ENCODE assay signal across 23 cellular contexts in the genomic region with DNA sequence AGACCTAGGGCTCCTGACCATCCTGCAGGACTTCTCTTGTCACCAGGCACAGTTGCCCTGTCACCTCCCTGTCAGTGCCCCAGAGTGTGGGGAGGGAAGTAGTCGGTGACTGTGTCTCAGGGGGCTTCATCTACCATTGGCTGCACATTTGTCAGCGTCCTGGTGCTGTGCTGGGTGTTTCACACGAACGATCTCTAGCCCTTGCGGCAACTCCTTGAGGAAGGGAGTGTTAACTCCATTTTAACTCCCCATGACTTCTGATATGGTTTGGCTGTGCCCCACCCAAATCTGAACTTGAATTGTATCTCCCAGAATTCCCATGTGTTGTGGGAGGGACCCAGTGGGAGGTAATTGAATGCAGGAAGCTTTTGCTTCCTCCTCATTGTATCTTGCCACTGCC. TPM values are rescaled to one million over a fixed set of nuclear protein-coding genes. Genes with fewer than 3 reads are reported as not detected.
A peak's percentile ranks its signal among the peaks of the same experiment; 100 is the strongest.
DNase-seq lines count a peak whose midpoint lies in the region; ATAC-seq, FAIRE-seq and TF ChIP-seq lines count a peak whose summit lies in the region.
"Had no signal": no experiment of that assay in that cellular context is flagged by ENCODE, and none has a peak within 500 bp of the region (broad histone marks: within the 10 kb centered on the region; RNA-seq: fewer than 3 reads in every experiment).

No MANE protein-coding gene starts in this region.

- H3K27me3 ChIP-seq in right lobe of liver: no peaks in the 10 kb centered on the region
- no peaks in the 10 kb centered on the region for H3K27me3 ChIP-seq in HepG2 (ENCODE audit: control insufficient read depth in 1 of 2, insufficient read depth in 2 of 2, low read length in 2 of 2)
- no peaks in the 10 kb centered on the region for H3K27me3 ChIP-seq in endodermal cell (ENCODE audit: control insufficient read depth, insufficient read depth, low read length, poor library complexity, severe bottlenecking)
- H3K27me3 ChIP-seq in trophoblast cell (ENCODE audit: insufficient read depth, low read length): no peaks in the 10 kb centered on the region
- H3K27me3 ChIP-seq in osteoblast (ENCODE audit: insufficient read depth, low read length): no peaks in the 10 kb centered on the region
- H3K27me3 ChIP-seq: esophagus muscularis mucosa, gastrocnemius medialis, SJSA1 had no signal

- no peak overlapping the region for H2AK5ac ChIP-seq in trophoblast cell (ENCODE audit: low read length)

- H3K18ac ChIP-seq in trophoblast cell (ENCODE audit: low read length): no peak overlapping the region

- H2BK120ac ChIP-seq in trophoblast cell (ENCODE audit: insufficient read depth, low read length, poor library complexity): no peak overlapping the region

- no peaks in the 10 kb centered on the region for H3K27me3 Mint-ChIP-seq in endodermal cell (ENCODE audit: insufficient read depth)

- no peak overlapping the region for H3K23ac ChIP-seq in trophoblast cell (ENCODE audit: low read length)

- peaks cover 33% of the 10 kb centered on the region for H3K9me3 Mint-ChIP-seq in endodermal cell
- H3K9me3 Mint-ChIP-seq: T-helper 1 cell treated with Interleukin-12 subunit alpha and Interleukin-12 subunit beta and Interleukin-4 antibody, amounts not matched to agents 30 μg/mL and 1 μg/mL, for 36 hours had no signal

- intact Hi-C loops in right lobe of liver (cut with DNase I): no loop called here
- intact Hi-C loops in HepG2 (cut with micrococcal nuclease; ENCODE audit: unreplicated experiment): no loop called here

- H3K4me1 Mint-ChIP-seq in endodermal cell: peaks cover 93% of the 10 kb centered on the region
- H3K4me1 Mint-ChIP-seq: activated CD4-positive, alpha-beta T cell treated with anti-CD3 and anti-CD28 coated beads, Interleukin-2, amount 10 ng/mL, durations not matched to agents 7 days and 5 days had no signal

- in situ Hi-C loops in HepG2 (cut with HindIII; ENCODE audit: extremely low pct_ligation_motif_present, low pct_unique_long_range_greater_than_20kb): loop anchor here (10.0 kb wide), 1 partner anchor 45 kb away; no protein-coding TSS in a partner anchor

- H3K4me3 ChIP-seq in right lobe of liver (no peak overlapping the region), HepG2 (replicated peaks in 1 of 3; ENCODE audit: insufficient read depth in 1 of 3, low read depth in 2 of 3, low read length in 3 of 3) (no peak overlapping the region), endodermal cell (ENCODE audit: low read length) (peak overlapping the region; percentile 38), trophoblast cell (ENCODE audit: low read depth, low read length) (no peak overlapping the region), osteoblast (ENCODE audit: insufficient read depth, low read length) (no peak overlapping the region)
- H3K4me3 ChIP-seq: esophagus muscularis mucosa, gastrocnemius medialis, GM23338, SJSA1, thoracic aorta had no signal

- TF ChIP-seq CTCF in right lobe of liver (IDR thresholded peaks at IDR 0.05): no peak
- no peak for TF ChIP-seq CTCF in HepG2 (CRISPR knock-in tag; IDR thresholded peaks at IDR 0.05)
- TF ChIP-seq CTCF in endodermal cell (conservative IDR thresholded peaks at IDR 0.05): no peak
- TF ChIP-seq CTCF in osteoblast (IDR thresholded peaks at IDR 0.05; ENCODE audit: extremely low read depth, low read depth, low read length): no peak

- no peak overlapping the region for H4K12ac ChIP-seq in trophoblast cell (ENCODE audit: low read depth, low read length)

- peaks cover 69% of the 10 kb centered on the region for H3K36me3 Mint-ChIP-seq in endodermal cell (ENCODE audit: low read depth)

- H3K9me3 ChIP-seq in right lobe of liver: no peaks in the 10 kb centered on the region
- H3K9me3 ChIP-seq in HepG2 (ENCODE audit: low read length): no peaks in the 10 kb centered on the region
- peaks cover 41% of the 10 kb centered on the region for H3K9me3 ChIP-seq in endodermal cell (ENCODE audit: control insufficient read depth, low read length)
- H3K9me3 ChIP-seq in trophoblast cell (ENCODE audit: insufficient read depth, low read depth, low read length): peaks cover 6% of the 10 kb centered on the region
- H3K9me3 ChIP-seq in osteoblast (ENCODE audit: low read depth, low read length): no peaks in the 10 kb centered on the region
- H3K9me3 ChIP-seq: esophagus muscularis mucosa, gastrocnemius medialis, SJSA1, thoracic aorta had no signal

- peaks cover 16% of the 10 kb centered on the region for H3K79me1 ChIP-seq in trophoblast cell (ENCODE audit: low read length)

- H3K4ac ChIP-seq in trophoblast cell (ENCODE audit: low read depth, low read length): peak overlapping the region; percentile 51

- POLR2A ChIA-PET in HepG2 (lab: Yijun Ruan, JAX): interaction anchor here (0.9 to 4.7 kb wide), 2 partner anchors 12 to 20 kb away, joined by 3 to 39 read pairs; no protein-coding TSS in a partner anchor

- H2AFZ ChIP-seq in HepG2 (ENCODE audit: low read length) (no peak overlapping the region), trophoblast cell (ENCODE audit: insufficient read depth, low read length, poor library complexity) (no peak overlapping the region), osteoblast (ENCODE audit: low read length) (no peak overlapping the region)
- H2AFZ ChIP-seq: GM23338 had no signal

- H3K9ac ChIP-seq in HepG2 (ENCODE audit: insufficient read depth, low read depth, low read length): no peak overlapping the region
- H3K9ac ChIP-seq in endodermal cell (ENCODE audit: extremely low read depth, low read length, poor library complexity, severe bottlenecking): no peak overlapping the region
- H3K9ac ChIP-seq in trophoblast cell (ENCODE audit: low read length): no peak overlapping the region

- DNase-seq in right lobe of liver: peak in 2 of 3 donors; percentile 3 to 47
- no peak for DNase-seq in HepG2 (ENCODE audit: low spot score)
- DNase-seq in endodermal cell: peak; percentile 29
- DNase-seq in trophoblast cell: no peak
- no peak for DNase-seq in stimulated activated naive CD4-positive, alpha-beta T cell (lab: John Stamatoyannopoulos, UW)
- no peak for DNase-seq in osteoblast (ENCODE audit: insufficient read length, low spot score, missing footprints)
- DNase-seq: activated CD4-positive, alpha-beta T cell treated with anti-CD3 and anti-CD28 coated beads, Interleukin-2, amount 10 ng/mL, durations not matched to agents 7 days and 5 days; C1 segment of cervical spinal cord; Calu3; effector CD8-positive, alpha-beta T cell; EL; naive B cell; NCI-H1092 treated with DMSO at 0.1 percent for 48 hours; NCI-H2029; PC-3 had no signal

- peak overlapping the region; percentile 73 for H3K27ac Mint-ChIP-seq in endodermal cell
- H3K27ac Mint-ChIP-seq: activated CD4-positive, alpha-beta T cell treated with anti-CD3 and anti-CD28 coated beads, Interleukin-2, amount 10 ng/mL, durations not matched to agents 7 days and 5 days; GM23338; T-helper 1 cell treated with Interleukin-12 subunit alpha and Interleukin-12 subunit beta and Interleukin-4 antibody, amounts not matched to agents 30 μg/mL and 1 μg/mL, for 36 hours had no signal

- BruUV-seq in HepG2 (replicated peaks; lab: Mats Ljungman, UMichigan): no TSS peak

- no peak overlapping the region for H2BK12ac ChIP-seq in trophoblast cell (ENCODE audit: low read length)

- TF ChIP-seq EP300 in HepG2 (IDR thresholded peaks at IDR 0.05; ENCODE audit: low read depth in 2 of 2, low read length in 2 of 2): no peak
- no peak for TF ChIP-seq EP300 in HepG2 (CRISPR knock-in tag; IDR thresholded peaks at IDR 0.05; ENCODE audit: borderline replicate concordance)

- FAIRE-seq in HepG2 (lab: Jason Lieb, UNC): no peak

- H4K8ac ChIP-seq in trophoblast cell (ENCODE audit: low read depth, low read length): no peak overlapping the region

- no peak overlapping the region for H4K91ac ChIP-seq in trophoblast cell (ENCODE audit: low read depth, low read length)

- CTCF ChIA-PET in HepG2 (lab: Yijun Ruan, JAX; ENCODE audit: low intra/inter-chr PET ratio, low total read pairs): no interaction called here

- peak overlapping the region; percentile 5 for H3K4me3 Mint-ChIP-seq in endodermal cell
- H3K4me3 Mint-ChIP-seq: activated CD4-positive, alpha-beta T cell treated with anti-CD3 and anti-CD28 coated beads, Interleukin-2, amount 10 ng/mL, durations not matched to agents 7 days and 5 days; GM23338; T-helper 1 cell treated with Interleukin-12 subunit alpha and Interleukin-12 subunit beta and Interleukin-4 antibody, amounts not matched to agents 30 μg/mL and 1 μg/mL, for 36 hours had no signal

- peaks cover 0 to 99% (median 11%) of the 10 kb centered on the region in 4 donors for H3K36me3 ChIP-seq in right lobe of liver
- H3K36me3 ChIP-seq in HepG2 (replicated peaks in 1 of 2; ENCODE audit: control insufficient read depth in 1 of 2, insufficient read depth in 2 of 2, low read length in 2 of 2): no peaks in the 10 kb centered on the region; a peak in 3 of 5 replicates
- H3K36me3 ChIP-seq in endodermal cell (ENCODE audit: control insufficient read depth, insufficient read depth, low read length): peaks cover 82% of the 10 kb centered on the region
- H3K36me3 ChIP-seq in trophoblast cell (ENCODE audit: control insufficient read depth in 1 of 2, insufficient read depth in 2 of 2, low read length in 2 of 2): peaks cover 6 to 7% of the 10 kb centered on the region in 2 experiments
- peaks cover under 1% of the 10 kb centered on the region for H3K36me3 ChIP-seq in osteoblast (ENCODE audit: insufficient read depth, low read length)
- H3K36me3 ChIP-seq: gastrocnemius medialis, SJSA1, thoracic aorta had no signal

- peaks cover 56% of the 10 kb centered on the region for H4K20me1 ChIP-seq in HepG2 (ENCODE audit: insufficient read depth, low read length)
- H4K20me1 ChIP-seq in osteoblast (ENCODE audit: insufficient read depth, low read length): peaks cover 88% of the 10 kb centered on the region

- peaks cover 94% of the 10 kb centered on the region for H3K79me2 ChIP-seq in HepG2 (ENCODE audit: insufficient read depth, low read length)
- H3K79me2 ChIP-seq in trophoblast cell (ENCODE audit: control insufficient read depth, insufficient read depth, low read length, poor library complexity): peaks cover 29% of the 10 kb centered on the region
- H3K79me2 ChIP-seq in osteoblast (ENCODE audit: insufficient read depth, low read length): peaks cover 96% of the 10 kb centered on the region

- H2BK5ac ChIP-seq in trophoblast cell (ENCODE audit: low read depth, low read length, poor library complexity): no peak overlapping the region

- H3K14ac ChIP-seq in trophoblast cell (ENCODE audit: low read length): no peak overlapping the region

- no peak for TF ChIP-seq POLR2A in right lobe of liver (IDR thresholded peaks at IDR 0.05)
- no peak for TF ChIP-seq POLR2A in HepG2 (IDR thresholded peaks at IDR 0.05; ENCODE audit: insufficient read depth in 1 of 2, low read depth in 2 of 2, low read length in 2 of 2)

- 76% methylated on average over 3 of the region's 5 CpGs for WGBS in right lobe of liver (ENCODE audit: insufficient coverage, low coverage, low lambda C conversion rate, missing lambda C conversion rate)
- WGBS in HepG2 (ENCODE audit: low lambda C conversion rate): 89% methylated on average over 5 of the region's 5 CpGs
- WGBS in endodermal cell (ENCODE audit: insufficient coverage in 1 of 2, insufficient read length in 1 of 2), 2 experiments: 80 to 99% methylated on average over 2 to 5 of the region's 5 CpGs
- no CpG with 5 or more reads among the region's 5 CpGs for WGBS in trophoblast cell (ENCODE audit: extremely low coverage, insufficient coverage, insufficient read length)

- no peak for TF ChIP-seq RAD21 in HepG2 (CRISPR knock-in tag; IDR thresholded peaks at IDR 0.05)

- ATAC-seq in right lobe of liver: no peak
- ATAC-seq in HepG2: no peak
- no peak for ATAC-seq in HG03280 (IDR thresholded peaks at IDR 0.05; ENCODE audit: unreplicated experiment)
- no peak for ATAC-seq in GM18907 (IDR thresholded peaks at IDR 0.05; ENCODE audit: unreplicated experiment)
- ATAC-seq: gastrocnemius medialis, GM23338, PC-3 had no signal

- H3K27ac ChIP-seq in right lobe of liver: peak overlapping the region in 1 of 3 donors; percentile 100
- no peak overlapping the region for H3K27ac ChIP-seq in HepG2 (ENCODE audit: extremely low read length, insufficient read depth, low read length)
- H3K27ac ChIP-seq in endodermal cell (ENCODE audit: low read depth, low read length): no peak overlapping the region
- no peak overlapping the region for H3K27ac ChIP-seq in trophoblast cell (ENCODE audit: low read depth, low read length)
- H3K27ac ChIP-seq in osteoblast (ENCODE audit: low read depth, low read length): no peak overlapping the region
- H3K27ac ChIP-seq: esophagus muscularis mucosa, gastrocnemius medialis, SJSA1, thoracic aorta had no signal

- no peak overlapping the region for H3K4me2 ChIP-seq in HepG2 (ENCODE audit: low read depth, low read length)
- H3K4me2 ChIP-seq in trophoblast cell (ENCODE audit: low read length): no peak overlapping the region
- no peak overlapping the region for H3K4me2 ChIP-seq in osteoblast (ENCODE audit: insufficient read depth, low read length)
- H3K4me2 ChIP-seq: GM23338 had no signal

- H3K4me1 ChIP-seq in right lobe of liver (peaks cover 0 to 66% (median 31%) of the 10 kb centered on the region in 4 donors), HepG2 (ENCODE audit: insufficient read depth, low read length) (peaks cover 100% of the 10 kb centered on the region), endodermal cell (ENCODE audit: control insufficient read depth, insufficient read depth, low read length) (peaks cover 60% of the 10 kb centered on the region), trophoblast cell (ENCODE audit: control insufficient read depth in 1 of 2, insufficient read depth in 2 of 2, low read length in 2 of 2) (peaks cover 39 to 54% of the 10 kb centered on the region in 2 experiments), osteoblast (ENCODE audit: insufficient read depth, low read length) (peaks cover 38% of the 10 kb centered on the region)

RNA-seq across cellular contexts. Expression of a gene that starts 7.1 kb away (rescaled TPM):
- total RNA-seq in right lobe of liver (1,000 to 10,000 TPM in 1 of 6 experiments, 100 to 1,000 TPM in 4, 10 to 100 TPM in 1; 66.1 to 1,026 (median 278) TPM), HepG2 (2016; rRNA removed; fragmentation: Illumina TruSeq; extraction: Trizol) (11.9 and 21.4 TPM in 2 replicates), endodermal cell (100 to 1,000 TPM; 105 to 130 TPM), osteoblast (23.5 and 24.2 TPM in 2 replicates)
- 7.5 TPM in 2 replicates for total RNA-seq in HepG2 (2016; cell fraction: cytosol; rRNA removed; fragmentation: Illumina TruSeq; extraction: Trizol; ENCODE audit: low read depth)
- 10.8 and 20.0 TPM in 2 replicates for total RNA-seq in HepG2 (2016; cell fraction: insoluble cytoplasmic fraction; rRNA removed; fragmentation: Illumina TruSeq; extraction: Trizol)
- total RNA-seq in HepG2 (2016; cell fraction: membrane; rRNA removed; fragmentation: Illumina TruSeq; extraction: Trizol): 20.4 and 22.9 TPM in 2 replicates
- 19.5 and 22.7 TPM in 2 replicates for total RNA-seq in HepG2 (2016; cell fraction: nucleus; rRNA removed; fragmentation: Illumina TruSeq; extraction: Trizol)
- polyA plus RNA-seq in HepG2 (2011; rRNA removed): 20.3 and 27.9 TPM in 2 replicates
- 17.7 and 23.1 TPM in 2 replicates for polyA plus RNA-seq in HepG2 (2011; cell fraction: cytosol; rRNA removed)
- polyA plus RNA-seq in HepG2 (2011; cell fraction: nucleus; rRNA removed): 18.1 and 21.0 TPM in 2 replicates
- polyA plus RNA-seq in HepG2 (2012): 12.6 and 19.6 TPM in 2 replicates
- 8.7 and 9.4 TPM in 2 replicates for polyA plus RNA-seq in HepG2 (2016; cell fraction: cytosol; fragmentation: Illumina TruSeq; extraction: Trizol; ENCODE audit: low read depth)
- polyA plus RNA-seq in HepG2 (2016; cell fraction: insoluble cytoplasmic fraction; fragmentation: Illumina TruSeq; extraction: Trizol; ENCODE audit: low read depth): 14.2 and 18.9 TPM in 2 replicates
- polyA plus RNA-seq in HepG2 (2016; cell fraction: membrane; fragmentation: Illumina TruSeq; extraction: Trizol; ENCODE audit: low read depth): 23.1 and 23.6 TPM in 2 replicates
- 30.1 and 34.2 TPM in 2 replicates for polyA plus RNA-seq in HepG2 (2016; cell fraction: nucleus; fragmentation: Illumina TruSeq; extraction: Trizol; ENCODE audit: insufficient read depth, low read depth)
- polyA minus RNA-seq in HepG2 (2011; rRNA and poly(A)+ RNA removed; ENCODE audit: low replicate concordance): 66.3 and 74.4 TPM in 2 replicates
- 16.7 and 18.5 TPM in 2 replicates for polyA minus RNA-seq in HepG2 (2011; cell fraction: cytosol; rRNA and poly(A)+ RNA removed)
- polyA minus RNA-seq in HepG2 (2011; cell fraction: nucleus; rRNA and poly(A)+ RNA removed): 11.3 and 15.5 TPM in 2 replicates
- 39.1 TPM for polyA plus RNA-seq in endodermal cell (2013, experiment 1 of 2)
- polyA plus RNA-seq in endodermal cell (2013, experiment 2 of 2): 45.5 TPM
- polyA plus RNA-seq in trophoblast cell (2013): 34.0 and 35.3 TPM in 2 replicates

Comparison
In these comparisons a context has a peak if more than half of its experiments do, and no peak if none do; other contexts are left out.
1. DNase-seq: peak in right lobe of liver (2 of 3) and endodermal cell (single experiment); none in HepG2 (single experiment), trophoblast cell (0 of 2), stimulated activated naive CD4-positive, alpha-beta T cell (0 of 6) and osteoblast (single experiment).